8 cellular contexts compared by ENCODE assay signal in the genomic region with DNA sequence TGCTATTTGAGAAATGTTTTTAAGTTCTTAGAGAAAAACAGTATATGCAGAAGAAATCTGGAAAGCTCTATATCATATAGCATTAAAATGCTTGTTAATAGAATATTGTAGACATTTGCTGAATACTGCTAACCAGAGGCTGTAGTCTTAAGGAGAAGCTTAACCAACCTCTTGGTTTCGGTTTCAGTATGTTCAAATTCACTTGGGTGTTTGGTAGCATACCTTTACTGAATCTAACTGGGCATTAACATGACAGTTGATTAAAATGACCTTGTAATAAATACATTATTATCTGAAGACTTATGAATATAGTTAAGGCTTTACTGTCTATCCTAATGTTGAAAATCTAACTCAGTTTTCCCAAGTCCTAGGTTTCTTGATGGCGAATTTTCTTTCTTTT. TPM values are rescaled to one million over a fixed set of nuclear protein-coding genes. Genes with fewer than 3 reads are reported as not detected.
DNase-seq lines count a peak whose midpoint lies in the region; ATAC-seq and TF ChIP-seq lines count a peak whose summit lies in the region.

No MANE protein-coding gene starts in this region.

- H3K9me2 ChIP-seq in GM23248 (ENCODE audit: insufficient read depth) (no peaks in the 10 kb centered on the region), PC-9 (ENCODE audit: insufficient read depth) (no peaks in the 10 kb centered on the region)

- in situ Hi-C loops in GM13977 (cut with MboI; ENCODE audit: low pct_unique_long_range_greater_than_20kb, low sequenced_read_pairs, unreplicated experiment): no loop called here
- in situ Hi-C loops in GM23248 (cut with MboI): loop anchor here (10.0 kb wide), 1 partner anchor 258 kb away; a partner anchor contains a TSS

- peaks cover 28% of the 10 kb centered on the region for H3F3A ChIP-seq in GM23248 (ENCODE audit: insufficient read depth)
- peaks cover 49% of the 10 kb centered on the region for H3F3A ChIP-seq in PC-9 (ENCODE audit: insufficient read depth, low read depth)

- no peak for ATAC-seq in GM19328 (IDR thresholded peaks at IDR 0.05; ENCODE audit: unreplicated experiment)

- H2AFZ ChIP-seq in GM23248 (no peak overlapping the region), PC-9 (no peak overlapping the region)

- H3K4me1 ChIP-seq in GM23248 (ENCODE audit: insufficient read depth) (peaks cover 30% of the 10 kb centered on the region), PC-9 (replicated peaks; ENCODE audit: insufficient read depth) (peaks cover 32% of the 10 kb centered on the region)

- H4K20me1 ChIP-seq in GM23248 (ENCODE audit: insufficient read depth) (peaks cover 22% of the 10 kb centered on the region), PC-9 (ENCODE audit: insufficient read depth) (peaks cover 63% of the 10 kb centered on the region)

- intact Hi-C loops in PC-9 (cut with micrococcal nuclease; ENCODE audit: unreplicated experiment): no loop called here

- H3K9ac ChIP-seq in GM23248: peak overlapping the region; percentile 99; the same call in 1 of the 2 replicates

- 0 out of 2 replicates have a peak overlapping the region, but pooled peaks have one; percentile 98 for H3K27ac ChIP-seq in GM23248
- H3K27ac ChIP-seq in PC-9: no peak overlapping the region

- H3K79me2 ChIP-seq in GM23248 (ENCODE audit: insufficient read depth) (peaks cover 100% of the 10 kb centered on the region), PC-9 (ENCODE audit: low read depth) (peaks cover 97% of the 10 kb centered on the region)

- H3K4me2 ChIP-seq in GM23248 (ENCODE audit: unreplicated experiment) (peak overlapping the region; percentile 95), PC-9 (peak overlapping the region; percentile 99; the same call in 1 of the 2 replicates)

- H3K4me3 ChIP-seq in GM23248 (peak overlapping the region; percentile 99), PC-9 (no peak overlapping the region)

- H3K36me3 ChIP-seq in GM23248 (ENCODE audit: low read depth): peaks cover 51% of the 10 kb centered on the region
- H3K36me3 ChIP-seq in PC-9 (ENCODE audit: low read depth): peaks cover 69% of the 10 kb centered on the region

- 96 to 99% methylated on average over 2 of the region's 2 CpGs for WGBS in GM23248 (ENCODE audit: low coverage in 1 of 2, low lambda C conversion rate in 2 of 2, missing lambda C conversion rate in 2 of 2), 2 experiments

- TF ChIP-seq CTCF in GM13977 (IDR thresholded peaks at IDR 0.05; ENCODE audit: extremely low read depth, insufficient read depth, missing control alignments) (no peak), PC-9 (conservative IDR thresholded peaks at IDR 0.05) (no peak)

- peak; percentile 33 for DNase-seq in GM13977 (ENCODE audit: low spot score)
- DNase-seq in GM23248: peak; percentile 33
- no peak for DNase-seq in PC-9
- DNase-seq in medulla oblongata (ENCODE audit: extremely low spot score): peak; percentile 33
- DNase-seq in SKM-1 (lab: John Stamatoyannopoulos, UW; ENCODE audit: unreplicated experiment): no peak
- DNase-seq in AG20443 (ENCODE audit: low spot score): no peak
- no peak for DNase-seq in activated CD8-positive, alpha-beta memory T cell treated with anti-CD3 and anti-CD28 coated beads for 24 hours

- no peaks in the 10 kb centered on the region for H3K9me3 ChIP-seq in GM23248 (ENCODE audit: low read depth)
- no peaks in the 10 kb centered on the region for H3K9me3 ChIP-seq in PC-9 (ENCODE audit: insufficient read depth, low read depth)

- POLR2A ChIA-PET in PC-9 (lab: Charles Lee; ENCODE audit: unreplicated experiment): no interaction called here

- CTCF ChIA-PET in PC-9 (lab: Charles Lee): no interaction called here

- H3K27me3 ChIP-seq in GM23248 (replicated peaks; ENCODE audit: insufficient read depth) (no peaks in the 10 kb centered on the region), PC-9 (ENCODE audit: insufficient read depth, low read depth) (no peaks in the 10 kb centered on the region)

- no TSS peak for BruUV-seq in PC-9 (replicated peaks; lab: Mats Ljungman, UMichigan)

RNA-seq across cellular contexts. Expression of a gene that starts 5.4 kb away (rescaled TPM):
- total RNA-seq in GM23248 (2014; rRNA removed; shearing (Covaris generic)): 19.7 and 38.2 TPM in 2 replicates
- 7.4 and 9.1 TPM in 2 replicates for polyA plus RNA-seq in GM23248 (2016; fragmentation: Nextera tagmentation; extraction: Ambion mirVana)
- total RNA-seq in PC-9 (2021): 43.1 and 52.9 TPM in 2 replicates

RNA-seq across cellular contexts. Expression of a gene that starts 31.1 kb away (rescaled TPM):
- 17.8 and 22.0 TPM in 2 replicates for total RNA-seq in GM23248 (2014; rRNA removed; shearing (Covaris generic))
- polyA plus RNA-seq in GM23248 (2016; fragmentation: Nextera tagmentation; extraction: Ambion mirVana): 17.6 and 19.7 TPM in 2 replicates
- 6.8 and 10.4 TPM in 2 replicates for total RNA-seq in PC-9 (2021)

Comparison
In these comparisons a context has a peak if more than half of its experiments do, and no peak if none do; other contexts are left out.
1. DNase-seq: peak in GM13977 (single experiment), GM23248 (single experiment) and medulla oblongata (single experiment); none in PC-9 (0 of 2), SKM-1 (single experiment), AG20443 (single experiment) and activated CD8-positive, alpha-beta memory T cell treated with anti-CD3 and anti-CD28 coated beads for 24 hours (single experiment).